Comparison of ENCODE assay signal across 8 cellular contexts in genomic region chr1:201506573-201507567, GRCh38. TPM values are rescaled to one million over a fixed set of nuclear protein-coding genes. Genes with fewer than 3 reads are reported as not detected.
DNase-seq lines count a peak whose midpoint lies in the region; ATAC-seq and TF ChIP-seq lines count a peak whose summit lies in the region.

CSRP1 (minus strand) TSS chr1:201507123; CDS start chr1:201496303, 10,820 bp downstream.

- H3K36me3 ChIP-seq in stomach smooth muscle (ENCODE audit: control insufficient read depth in 2 of 2, insufficient read depth in 2 of 2, low read length in 2 of 2): peaks cover 6 to 20% of the 10 kb centered on the region in 2 donors

- peak; percentile 91 for ATAC-seq in GM21390 (IDR thresholded peaks at IDR 0.05; ENCODE audit: unreplicated experiment)
- peak; percentile 95 for ATAC-seq in activated T-helper 17 cell treated with anti-CD3 and anti-CD28 coated beads, Interleukin-2, amount 50 U/mL, for 72 hours (replicated peaks)

- H3K4me3 ChIP-seq in stomach smooth muscle (ENCODE audit: low read length in 2 of 2): peak within 1 kb of the TSS; percentile 82 to 95

- H3K9me3 ChIP-seq in stomach smooth muscle (ENCODE audit: control insufficient read depth in 2 of 2, low read length in 2 of 2): no peaks in the 10 kb centered on the region

- H3K4me1 Mint-ChIP-seq in activated T-helper 17 cell treated with anti-CD3 and anti-CD28 coated beads, Interleukin-2, amount 50 U/mL, for 72 hours: peaks cover 7% of the 10 kb centered on the region
- peaks cover 38% of the 10 kb centered on the region for H3K4me1 Mint-ChIP-seq in neural crest cell

- no peaks in the 10 kb centered on the region for H3K27me3 Mint-ChIP-seq in activated T-helper 17 cell treated with anti-CD3 and anti-CD28 coated beads, Interleukin-2, amount 50 U/mL, for 72 hours
- H3K27me3 Mint-ChIP-seq in neural crest cell (ENCODE audit: low read depth): peaks cover 4% of the 10 kb centered on the region

- no peaks in the 10 kb centered on the region for H3K27me3 ChIP-seq in stomach smooth muscle (ENCODE audit: control insufficient read depth in 1 of 2, insufficient read depth in 2 of 2, low read length in 2 of 2)

- peak; percentile 81 for DNase-seq in Caki2 (ENCODE audit: low read depth)
- peak; percentile 84 for DNase-seq in HuH-7 (ENCODE audit: low spot score)
- DNase-seq in RKO (ENCODE audit: low spot score): peak; percentile 84
- peak; percentile 65 for DNase-seq in fibroblast of the conjunctiva (ENCODE audit: low read depth)
- DNase-seq in neural crest cell (ENCODE audit: low read depth, low spot score): no peak

- H3K27ac ChIP-seq in stomach smooth muscle (ENCODE audit: low read length): peak within 1 kb of the TSS; percentile 100

- H3K36me3 Mint-ChIP-seq in activated T-helper 17 cell treated with anti-CD3 and anti-CD28 coated beads, Interleukin-2, amount 50 U/mL, for 72 hours (ENCODE audit: low read depth): no peaks in the 10 kb centered on the region
- no peaks in the 10 kb centered on the region for H3K36me3 Mint-ChIP-seq in neural crest cell (ENCODE audit: low read depth)

- in situ Hi-C loops in Caki2 (cut with HindIII; ENCODE audit: low pct_unique_long_range_greater_than_20kb, low sequenced_read_pairs): no loop called here

- no peak for TF ChIP-seq CTCF in neural crest cell (conservative IDR thresholded peaks at IDR 0.05)

- H3K9ac ChIP-seq in stomach smooth muscle (ENCODE audit: low read length in 2 of 2): peak within 1 kb of the TSS; percentile 98 to 100

- H3K4me1 ChIP-seq in stomach smooth muscle (ENCODE audit: control insufficient read depth, insufficient read depth, low read length): peaks cover 53% of the 10 kb centered on the region

- H3K4me3 Mint-ChIP-seq in activated T-helper 17 cell treated with anti-CD3 and anti-CD28 coated beads, Interleukin-2, amount 50 U/mL, for 72 hours: peak within 1 kb of the TSS; percentile 92
- H3K4me3 Mint-ChIP-seq in neural crest cell: no peak within 1 kb of the TSS

- H3K9me3 Mint-ChIP-seq in activated T-helper 17 cell treated with anti-CD3 and anti-CD28 coated beads, Interleukin-2, amount 50 U/mL, for 72 hours: no peaks in the 10 kb centered on the region
- no peaks in the 10 kb centered on the region for H3K9me3 Mint-ChIP-seq in neural crest cell

- peak within 1 kb of the TSS; percentile 88 for H3K27ac Mint-ChIP-seq in activated T-helper 17 cell treated with anti-CD3 and anti-CD28 coated beads, Interleukin-2, amount 50 U/mL, for 72 hours
- peak within 1 kb of the TSS; percentile 28 for H3K27ac Mint-ChIP-seq in neural crest cell (ENCODE audit: unreplicated experiment)

RNA-seq across cellular contexts. Expression of gene CSRP1, which starts in this region (rescaled TPM):
- total RNA-seq in Caki2 (2014; rRNA removed; shearing (Covaris generic); ENCODE audit: low replicate concordance): 235 and 239 TPM in 2 replicates
- 10 to 100 TPM; 25.0 to 51.1 TPM for total RNA-seq in activated T-helper 17 cell treated with anti-CD3 and anti-CD28 coated beads, Interleukin-2, amount 50 U/mL, for 72 hours
- total RNA-seq in neural crest cell: 0.41 and 1.5 TPM in 2 replicates

Comparison
In these comparisons a context has a peak if more than half of its experiments do, and no peak if none do; other contexts are left out.
1. RNA of gene CSRP1 (total RNA-seq): 235 to 239 TPM in Caki2 and 25.0 to 51.1 TPM in activated T-helper 17 cell treated with anti-CD3 and anti-CD28 coated beads, Interleukin-2, amount 50 U/mL, for 72 hours; 0.41 to 1.5 TPM in neural crest cell; every median in the first group is over 10 times any median in the second.